Comparison of ENCODE assay signal across 21 cellular contexts in genomic region chr1:1160281-1160930, GRCh38. TPM values are rescaled to one million over a fixed set of nuclear protein-coding genes. Genes with fewer than 3 reads are reported as not detected.
DNase-seq lines count a peak whose midpoint lies in the region; ATAC-seq and TF ChIP-seq lines count a peak whose summit lies in the region.
"Had no signal": no experiment of that assay in that cellular context is flagged by ENCODE, and none has a peak within 500 bp of the region (broad histone marks: within the 10 kb centered on the region; RNA-seq: fewer than 3 reads in every experiment).

No MANE protein-coding gene starts in this region.

- peak overlapping the region; percentile 8 for H2BK12ac ChIP-seq in neuronal stem cell (ENCODE audit: low read length)

- no peaks in the 10 kb centered on the region for H3K36me3 ChIP-seq in Peyer's patch
- H3K36me3 ChIP-seq in colonic mucosa, result no peaks in the 10 kb centered on the region
- H3K36me3 ChIP-seq in neuronal stem cell (replicated peaks in 1 of 2; ENCODE audit: control insufficient read depth in 2 of 2, insufficient read depth in 2 of 2, low read length in 2 of 2), result no peaks in the 10 kb centered on the region
- no peaks in the 10 kb centered on the region for H3K36me3 ChIP-seq in transverse colon
- H3K36me3 ChIP-seq: BLaER1 treated with 17β-estradiol and CSF1 and Interleukin-3, amounts not matched to agents 10 nM and 100 nM had no signal

- H3K18ac ChIP-seq in neuronal stem cell (ENCODE audit: low read length), result peak overlapping the region; percentile 67

- H3K4me3 ChIP-seq in Peyer's patch, result no peak overlapping the region
- peak overlapping the region; percentile 14 for H3K4me3 ChIP-seq in colonic mucosa
- H3K4me3 ChIP-seq in neuronal stem cell (ENCODE audit: low read length in 2 of 2), result no peak overlapping the region
- H3K4me3 ChIP-seq in transverse colon, result peak overlapping the region in 1 of 4 donors; percentile 56
- H3K4me3 ChIP-seq: BLaER1 treated with 17β-estradiol and CSF1 and Interleukin-3, amounts not matched to agents 10 nM and 100 nM; GM12878; GM23248 had no signal

- H3K4me1 ChIP-seq in Peyer's patch (peaks cover 0 to 46% (median 9%) of the 10 kb centered on the region in 4 donors), colonic mucosa (peaks cover 24% of the 10 kb centered on the region), neuronal stem cell (ENCODE audit: control insufficient read depth in 2 of 2, insufficient read depth in 1 of 2, low read depth in 1 of 2, low read length in 2 of 2) (peaks cover 5 to 19% of the 10 kb centered on the region in 2 donors), transverse colon (peaks cover 9 to 44% (median 41%) of the 10 kb centered on the region in 4 donors)

- TF ChIP-seq EP300 in transverse colon (IDR thresholded peaks at IDR 0.05; ENCODE audit: low read depth), result no peak

- intact Hi-C loops in colonic mucosa (cut with DNase I), result no loop called here
- intact Hi-C loops in transverse colon (cut with DNase I; ENCODE audit: low total_unique reads), result no loop called here

- H3K27ac ChIP-seq in Peyer's patch (peak overlapping the region in 3 of 4 donors; percentile 97 to 99 (median 98)), colonic mucosa (peak overlapping the region; percentile 99), neuronal stem cell (replicated peaks; ENCODE audit: low read length) (no peak overlapping the region), transverse colon (peak overlapping the region; percentile 96 to 98 (median 97))
- H3K27ac ChIP-seq: BLaER1 treated with 17β-estradiol and CSF1 and Interleukin-3, amounts not matched to agents 10 nM and 100 nM; GM23248 had no signal

- no peak overlapping the region for H3K23ac ChIP-seq in neuronal stem cell (ENCODE audit: low read depth, low read length, poor library complexity)

- H3K9ac ChIP-seq in colonic mucosa (ENCODE audit: low read depth in 2 of 2, low read length in 2 of 2) (peak overlapping the region; percentile 28 to 97), neuronal stem cell (ENCODE audit: low read depth, low read length, poor library complexity) (no peak overlapping the region)
- H3K9ac ChIP-seq: BLaER1 treated with 17β-estradiol and CSF1 and Interleukin-3, amounts not matched to agents 10 nM and 100 nM; GM23248 had no signal

- TF ChIP-seq CTCF in Peyer's patch (IDR thresholded peaks at IDR 0.05) (no peak), colonic mucosa (IDR thresholded peaks at IDR 0.05) (no peak), transverse colon (IDR thresholded peaks at IDR 0.05) (no peak), omental fat pad (IDR thresholded peaks at IDR 0.05) (no peak)

- no peak overlapping the region for H3K4me2 ChIP-seq in neuronal stem cell (ENCODE audit: insufficient read depth, low read length, poor library complexity, severe bottlenecking)

- DNase-seq in Peyer's patch, result no peak
- DNase-seq in colonic mucosa, result no peak
- DNase-seq in neuronal stem cell (ENCODE audit: low spot score), result no peak
- no peak for DNase-seq in transverse colon
- DNase-seq in SIG-M5 (lab: John Stamatoyannopoulos, UW), result no peak
- DNase-seq in omental fat pad (ENCODE audit: low spot score), result no peak
- no peak for DNase-seq in NCI-H510A (lab: John Stamatoyannopoulos, UW)
- DNase-seq: 8988T; Calu3; CD8-positive, alpha-beta T cell; DND-41; EL; GM23248; HCEC 1CT had no signal

- H2BK120ac ChIP-seq in neuronal stem cell (ENCODE audit: low read depth, low read length), result peak overlapping the region; percentile 65

- H2AK5ac ChIP-seq in neuronal stem cell (ENCODE audit: low read depth, low read length), result peak overlapping the region; percentile 20

- no peak overlapping the region for H4K91ac ChIP-seq in neuronal stem cell (ENCODE audit: low read depth, low read length, poor library complexity)

- H2AFZ ChIP-seq in neuronal stem cell (ENCODE audit: low read length), result no peak overlapping the region
- H2AFZ ChIP-seq: GM23248 had no signal

- WGBS in neuronal stem cell (ENCODE audit: extremely low coverage in 2 of 2, insufficient read length in 2 of 2, insufficient replicate concordance in 1 of 2), 2 donors, result no CpG with 5 or more reads among the region's 23 CpGs
- WGBS in transverse colon (ENCODE audit: low coverage in 1 of 2), 2 donors, result 51 to 62% methylated on average over 3 to 19 of the region's 23 CpGs

- ATAC-seq in omental fat pad (ENCODE audit: low FRiP score), result no peak
- ATAC-seq: CD8-positive, alpha-beta T cell; GM12878; HepG2 had no signal

- no peak overlapping the region for H3K14ac ChIP-seq in neuronal stem cell (ENCODE audit: low read length)

- peak overlapping the region; percentile 97 for H2BK15ac ChIP-seq in neuronal stem cell (ENCODE audit: low read length)

- TF ChIP-seq POLR2A in Peyer's patch (IDR thresholded peaks at IDR 0.05), result no peak
- no peak for TF ChIP-seq POLR2A in transverse colon (IDR thresholded peaks at IDR 0.05)

- H3K27me3 ChIP-seq in Peyer's patch, result no peaks in the 10 kb centered on the region
- no peaks in the 10 kb centered on the region for H3K27me3 ChIP-seq in colonic mucosa
- peaks cover 0 to 14% (median 5%) of the 10 kb centered on the region in 3 experiments for H3K27me3 ChIP-seq in neuronal stem cell (ENCODE audit: control insufficient read depth in 3 of 3, insufficient read depth in 3 of 3, low read depth in 1 of 3, low read length in 3 of 3)
- H3K27me3 ChIP-seq in transverse colon, result no peaks in the 10 kb centered on the region

- no peak overlapping the region for H3K4ac ChIP-seq in neuronal stem cell (ENCODE audit: low read length)

- H2BK5ac ChIP-seq in neuronal stem cell (ENCODE audit: low read length), result no peak overlapping the region

- H4K8ac ChIP-seq in neuronal stem cell (ENCODE audit: low read depth, low read length), result no peak overlapping the region

- H3K79me1 ChIP-seq in neuronal stem cell (ENCODE audit: low read depth, low read length), result peaks cover 1% of the 10 kb centered on the region

- in situ Hi-C loops in transverse colon (cut with MboI; ENCODE audit: low pct_ligation_motif_present in 1 of 4, low pct_unique_long_range_greater_than_20kb in 1 of 4, low sequenced_read_pairs in 3 of 4), result no loop called here

- H3K9me3 ChIP-seq in Peyer's patch, result no peaks in the 10 kb centered on the region
- H3K9me3 ChIP-seq in colonic mucosa, result no peaks in the 10 kb centered on the region
- peaks cover 2 to 3% of the 10 kb centered on the region in 2 donors for H3K9me3 ChIP-seq in neuronal stem cell (replicated peaks in 1 of 2; ENCODE audit: control insufficient read depth in 2 of 2, insufficient read depth in 1 of 2, low read depth in 1 of 2, low read length in 2 of 2)
- no peaks in the 10 kb centered on the region for H3K9me3 ChIP-seq in transverse colon

RNA-seq across cellular contexts. Expression of gene TTLL10, which starts 13.3 kb away (rescaled TPM):
- total RNA-seq in Peyer's patch (1 to 10 TPM in 3 of 4 donors, not detected in 1; 1.6 to 3.6 (median 1.8) TPM), colonic mucosa (1 to 10 TPM in 1 of 2 donors, under 1 TPM in 1; 0.64 to 2.3 TPM), transverse colon (under 1 TPM in 2 of 4 donors, not detected in 2; 0.40 to 0.48 TPM), omental fat pad (1 to 10 TPM in 1 of 4 donors, under 1 TPM in 2, not detected in 1; 0.48 to 1.0 (median 0.95) TPM)
- 1.3 TPM for polyA plus RNA-seq in neuronal stem cell (2013, experiment 1 of 2)
- polyA plus RNA-seq in neuronal stem cell (2013, experiment 2 of 2), result 1.3 TPM
- total RNA-seq: A673; CD8-positive, alpha-beta T cell; G401; GM12878; GM23248; HepG2 had no signal
- polyA plus RNA-seq: AG04450, GM12878, GM23248, HepG2, IgD-negative memory B cell had no signal

RNA-seq across cellular contexts. Expression of gene C1orf159, which starts 44.5 kb away (rescaled TPM):
- total RNA-seq in Peyer's patch (10 to 100 TPM; 14.0 to 32.0 (median 22.7) TPM), colonic mucosa (10 to 100 TPM; 18.9 to 36.0 TPM), transverse colon (100 to 1,000 TPM in 1 of 4 donors, 10 to 100 TPM in 3; 23.6 to 108 (median 47.3) TPM), omental fat pad (10 to 100 TPM in 2 of 4 donors, 1 to 10 TPM in 2; 5.6 to 12.0 (median 9.5) TPM)
- 12.3 TPM for polyA plus RNA-seq in neuronal stem cell (2013, experiment 1 of 2)
- 11.7 TPM for polyA plus RNA-seq in neuronal stem cell (2013, experiment 2 of 2)

RNA-seq across cellular contexts. Expression of gene TNFRSF18, which starts 46.0 kb away (rescaled TPM):
- total RNA-seq in Peyer's patch (10 to 100 TPM in 1 of 4 donors, 1 to 10 TPM in 1, under 1 TPM in 1, not detected in 1; 0.70 to 38.0 (median 3.2) TPM), colonic mucosa (1 to 10 TPM in 1 of 2 donors, under 1 TPM in 1; 0.61 to 1.7 TPM), transverse colon (1 to 10 TPM in 2 of 4 donors, not detected in 2; 3.3 to 7.9 TPM), omental fat pad (1 to 10 TPM in 2 of 4 donors, under 1 TPM in 1, not detected in 1; 0.44 to 2.8 (median 1.7) TPM)
- polyA plus RNA-seq in neuronal stem cell (2013, experiment 1 of 2), result 0.21 TPM
- 0.36 TPM for polyA plus RNA-seq in neuronal stem cell (2013, experiment 2 of 2)
- total RNA-seq: Calu3, G401, GM23248, HepG2 had no signal
- polyA plus RNA-seq: GM23248, HepG2 had no signal

RNA-seq across cellular contexts. Expression of gene TNFRSF4, which starts 53.5 kb away (rescaled TPM):
- total RNA-seq in Peyer's patch (1 to 10 TPM in 3 of 4 donors, not detected in 1; 1.6 to 9.1 (median 2.8) TPM), colonic mucosa (1 to 10 TPM; 1.2 to 2.3 TPM), transverse colon (1 to 10 TPM in 1 of 4 donors, under 1 TPM in 1, not detected in 2; 0.55 to 4.8 TPM), omental fat pad (10 to 100 TPM in 1 of 4 donors, 1 to 10 TPM in 3; 2.4 to 10.7 (median 5.9) TPM)
- 0.06 TPM for polyA plus RNA-seq in neuronal stem cell (2013, experiment 1 of 2)
- polyA plus RNA-seq in neuronal stem cell (2013, experiment 2 of 2), result 0.08 TPM
- total RNA-seq: Calu3, G401, GM23248, HepG2 had no signal
- polyA plus RNA-seq: GM23248, HepG2, IgD-negative memory B cell had no signal
